8 cellular contexts compared by ENCODE assay signal in genomic region chr5:177306103-177306640, GRCh38. TPM values are rescaled to one million over a fixed set of nuclear protein-coding genes. Genes with fewer than 3 reads are reported as not detected.
DNase-seq lines count a peak whose midpoint lies in the region; ATAC-seq and TF ChIP-seq lines count a peak whose summit lies in the region.
"Not testable (repeated sequence)": the region's sequence is repeated elsewhere in the genome, so short reads cannot be mapped to it uniquely, and the experiment has no call there.

No MANE protein-coding gene starts in this region.

- H3K27ac ChIP-seq in CD4-positive, CD25-positive, alpha-beta regulatory T cell (ENCODE audit: insufficient read depth, low read length, poor library complexity, severe bottlenecking) = not testable (repeated sequence)

- ATAC-seq in CD4-positive, CD25-positive, alpha-beta regulatory T cell (ENCODE audit: low read depth in 2 of 2); T-helper 17 cell; naive thymus-derived CD8-positive, alpha-beta T cell: not testable (repeated sequence)

- BruUV-seq in MCF 10A (replicated peaks; lab: Mats Ljungman, UMichigan) = not testable (repeated sequence)

- not testable (repeated sequence) for DNase-seq in CD4-positive, CD25-positive, alpha-beta regulatory T cell; HFFc6; T-helper 17 cell; activated T-helper 1 cell treated with anti-CD3 and anti-CD28 coated beads, Interleukin-12 subunit alpha, Interleukin-12 subunit beta, Interleukin-2, Interleukin-4 antibody, amounts not matched to agents 30 ng/mL and 10 ng/mL and 1 ng/mL, durations not matched to agents 14 hours and 24 hours and 36 hours (ENCODE audit: low spot score); MCF 10A (ENCODE audit: unreplicated experiment); glutamatergic neuron; naive thymus-derived CD8-positive, alpha-beta T cell; type B pancreatic cell (ENCODE audit: extremely low spot score, unreplicated experiment)

- peak overlapping the region; percentile 79 to 96 (median 93) for H3K4me3 Mint-ChIP-seq in CD4-positive, CD25-positive, alpha-beta regulatory T cell
- H3K4me3 Mint-ChIP-seq in HFFc6 (peak overlapping the region; percentile 95; the same call in 1 of the 2 replicates), T-helper 17 cell (peak overlapping the region; percentile 49), MCF 10A (ENCODE audit: unreplicated experiment) (peak overlapping the region; percentile 87), glutamatergic neuron (ENCODE audit: unreplicated experiment) (peak overlapping the region; percentile 20), type B pancreatic cell (peak overlapping the region; percentile 77)
- peak overlapping the region; percentile 93 for H3K4me3 Mint-ChIP-seq in activated T-helper 1 cell treated with anti-CD3 and anti-CD28 coated beads, Interleukin-12 subunit alpha, Interleukin-12 subunit beta, Interleukin-2, Interleukin-4 antibody, amounts not matched to agents 30 ng/mL and 10 ng/mL and 1 ng/mL, durations not matched to agents 14 hours and 24 hours and 36 hours
- peak overlapping the region in 6 of 10 donors; percentile 28 to 96 (median 68) for H3K4me3 Mint-ChIP-seq in naive thymus-derived CD8-positive, alpha-beta T cell

- CTCF ChIA-PET in MCF 10A (lab: Yijun Ruan, JAX) = interaction anchor here (0.5 to 1.2 kb wide), 6 partner anchors 12 to 235 kb away, joined by 3 to 5 read pairs (median 4); no protein-coding TSS in a partner anchor

- peak overlapping the region in 1 of 3 donors; percentile 31 for H3K27ac Mint-ChIP-seq in CD4-positive, CD25-positive, alpha-beta regulatory T cell
- H3K27ac Mint-ChIP-seq in HFFc6 (peak overlapping the region; percentile 36), T-helper 17 cell (peak overlapping the region; percentile 56), glutamatergic neuron (ENCODE audit: unreplicated experiment) (peak overlapping the region; percentile 17), type B pancreatic cell (peak overlapping the region; percentile 100)
- H3K27ac Mint-ChIP-seq in activated T-helper 1 cell treated with anti-CD3 and anti-CD28 coated beads, Interleukin-12 subunit alpha, Interleukin-12 subunit beta, Interleukin-2, Interleukin-4 antibody, amounts not matched to agents 30 ng/mL and 10 ng/mL and 1 ng/mL, durations not matched to agents 14 hours and 24 hours and 36 hours = peak overlapping the region; percentile 11
- H3K27ac Mint-ChIP-seq in MCF 10A (ENCODE audit: low read depth, unreplicated experiment) = not testable (repeated sequence)
- H3K27ac Mint-ChIP-seq in naive thymus-derived CD8-positive, alpha-beta T cell = peak overlapping the region in 6 of 10 donors; percentile 17 to 90 (median 60)

- POLR2A ChIA-PET in MCF 10A (lab: Yijun Ruan, JAX) = interaction anchor here (1.2 to 1.3 kb wide), 2 partner anchors 10 to 149 kb away, joined by 3 read pairs; no protein-coding TSS in a partner anchor
- POLR2A ChIA-PET in naive thymus-derived CD8-positive, alpha-beta T cell (lab: Charles Lee) = interaction anchor here (0.6 to 1.0 kb wide), 2 partner anchors 45 to 50 kb away, joined by 3 to 5 read pairs; partner anchors contain the start of gene LMAN2

- H3K9me3 ChIP-seq in CD4-positive, CD25-positive, alpha-beta regulatory T cell (ENCODE audit: control insufficient read depth in 2 of 2, low read length in 2 of 2); T-helper 17 cell (ENCODE audit: control insufficient read depth, low read length, poor library complexity, severe bottlenecking): not testable (repeated sequence)

- H3K27me3 ChIP-seq in CD4-positive, CD25-positive, alpha-beta regulatory T cell (ENCODE audit: control insufficient read depth, insufficient read depth, low read length) = not testable (repeated sequence)

- H3K36me3 Mint-ChIP-seq in CD4-positive, CD25-positive, alpha-beta regulatory T cell = peaks cover 12% of the 10 kb centered on the region
- H3K36me3 Mint-ChIP-seq in HFFc6 (ENCODE audit: low read depth) (peaks cover 38% of the 10 kb centered on the region), MCF 10A (ENCODE audit: insufficient read depth, unreplicated experiment) (peaks cover 41% of the 10 kb centered on the region), type B pancreatic cell (peaks cover 16% of the 10 kb centered on the region)
- not testable (repeated sequence) for H3K36me3 Mint-ChIP-seq in T-helper 17 cell (ENCODE audit: low read depth); glutamatergic neuron (ENCODE audit: unreplicated experiment)
- peaks cover 49% of the 10 kb centered on the region for H3K36me3 Mint-ChIP-seq in activated T-helper 1 cell treated with anti-CD3 and anti-CD28 coated beads, Interleukin-12 subunit alpha, Interleukin-12 subunit beta, Interleukin-2, Interleukin-4 antibody, amounts not matched to agents 30 ng/mL and 10 ng/mL and 1 ng/mL, durations not matched to agents 14 hours and 24 hours and 36 hours (ENCODE audit: low read depth)
- H3K36me3 Mint-ChIP-seq in naive thymus-derived CD8-positive, alpha-beta T cell = peaks cover 0 to 25% (median 7%) of the 10 kb centered on the region in 3 donors

- not testable (repeated sequence) for TF ChIP-seq CTCF in HFFc6 (IDR thresholded peaks at IDR 0.05); MCF 10A (IDR thresholded peaks at IDR 0.05; ENCODE audit: unreplicated experiment); glutamatergic neuron (IDR thresholded peaks at IDR 0.05; ENCODE audit: partially characterized antibody, unreplicated experiment); type B pancreatic cell (conservative IDR thresholded peaks at IDR 0.05)

- intact Hi-C loops in activated T-helper 1 cell treated with anti-CD3 and anti-CD28 coated beads, Interleukin-12 subunit alpha, Interleukin-12 subunit beta, Interleukin-2, Interleukin-4 antibody, amounts not matched to agents 30 ng/mL and 10 ng/mL and 1 ng/mL, durations not matched to agents 14 hours and 24 hours and 36 hours (cut with micrococcal nuclease); MCF 10A (cut with micrococcal nuclease): not testable (repeated sequence)

- H3K9me3 Mint-ChIP-seq in CD4-positive, CD25-positive, alpha-beta regulatory T cell; HFFc6; activated T-helper 1 cell treated with anti-CD3 and anti-CD28 coated beads, Interleukin-12 subunit alpha, Interleukin-12 subunit beta, Interleukin-2, Interleukin-4 antibody, amounts not matched to agents 30 ng/mL and 10 ng/mL and 1 ng/mL, durations not matched to agents 14 hours and 24 hours and 36 hours; MCF 10A (ENCODE audit: unreplicated experiment); glutamatergic neuron (ENCODE audit: unreplicated experiment); naive thymus-derived CD8-positive, alpha-beta T cell; type B pancreatic cell: not testable (repeated sequence)

- H3K4me1 Mint-ChIP-seq in CD4-positive, CD25-positive, alpha-beta regulatory T cell = peaks cover 4 to 75% (median 47%) of the 10 kb centered on the region in 4 donors
- H3K4me1 Mint-ChIP-seq in HFFc6 (ENCODE audit: low read depth) (peaks cover 62% of the 10 kb centered on the region), T-helper 17 cell (peaks cover 51% of the 10 kb centered on the region), MCF 10A (ENCODE audit: insufficient read depth, unreplicated experiment) (peaks cover 58% of the 10 kb centered on the region), glutamatergic neuron (ENCODE audit: low read depth, unreplicated experiment) (peaks cover 24% of the 10 kb centered on the region), type B pancreatic cell (ENCODE audit: unreplicated experiment) (peaks cover 42% of the 10 kb centered on the region)
- peaks cover 67% of the 10 kb centered on the region for H3K4me1 Mint-ChIP-seq in activated T-helper 1 cell treated with anti-CD3 and anti-CD28 coated beads, Interleukin-12 subunit alpha, Interleukin-12 subunit beta, Interleukin-2, Interleukin-4 antibody, amounts not matched to agents 30 ng/mL and 10 ng/mL and 1 ng/mL, durations not matched to agents 14 hours and 24 hours and 36 hours (ENCODE audit: low read depth)
- peaks cover 29 to 73% (median 66%) of the 10 kb centered on the region in 4 donors for H3K4me1 Mint-ChIP-seq in naive thymus-derived CD8-positive, alpha-beta T cell

- not testable (repeated sequence) for H3K4me3 ChIP-seq in CD4-positive, CD25-positive, alpha-beta regulatory T cell (ENCODE audit: low read depth, low read length)

- H3K36me3 ChIP-seq in CD4-positive, CD25-positive, alpha-beta regulatory T cell (ENCODE audit: control insufficient read depth, insufficient read depth, low read length) = peaks cover 17% of the 10 kb centered on the region

- peaks cover 62% of the 10 kb centered on the region for H3K4me1 ChIP-seq in CD4-positive, CD25-positive, alpha-beta regulatory T cell (ENCODE audit: control insufficient read depth, insufficient read depth, low read length, poor library complexity, severe bottlenecking)

- not testable (repeated sequence) for H3K27me3 Mint-ChIP-seq in CD4-positive, CD25-positive, alpha-beta regulatory T cell; T-helper 17 cell; activated T-helper 1 cell treated with anti-CD3 and anti-CD28 coated beads, Interleukin-12 subunit alpha, Interleukin-12 subunit beta, Interleukin-2, Interleukin-4 antibody, amounts not matched to agents 30 ng/mL and 10 ng/mL and 1 ng/mL, durations not matched to agents 14 hours and 24 hours and 36 hours (ENCODE audit: insufficient read depth); MCF 10A (ENCODE audit: insufficient read depth, unreplicated experiment); naive thymus-derived CD8-positive, alpha-beta T cell; type B pancreatic cell
- peaks cover 28% of the 10 kb centered on the region for H3K27me3 Mint-ChIP-seq in HFFc6 (ENCODE audit: insufficient read depth)
- peaks cover 21% of the 10 kb centered on the region for H3K27me3 Mint-ChIP-seq in glutamatergic neuron (ENCODE audit: unreplicated experiment)

RNA-seq across cellular contexts. Expression of gene PRELID1, which starts 2.6 kb away (rescaled TPM):
- total RNA-seq in CD4-positive, CD25-positive, alpha-beta regulatory T cell = 60.6 TPM
- polyA plus RNA-seq in CD4-positive, CD25-positive, alpha-beta regulatory T cell = 100 to 1,000 TPM; 185 to 210 (median 192) TPM
- total RNA-seq in HFFc6 (2021; fragmentation: NEBNext Ultra II Directional; extraction: Animal tissue kit (Norgen Biotek cat#: 25700)) = 100 to 1,000 TPM; 182 to 225 (median 217) TPM
- total RNA-seq in T-helper 17 cell (10 to 100 TPM; 44.9 to 55.8 TPM), MCF 10A (2022) (217 and 267 TPM in 2 replicates), glutamatergic neuron (ENCODE audit: unreplicated experiment) (88.2 TPM), type B pancreatic cell (ENCODE audit: low replicate concordance) (126 and 163 TPM in 2 replicates)
- total RNA-seq in activated T-helper 1 cell treated with anti-CD3 and anti-CD28 coated beads, Interleukin-12 subunit alpha, Interleukin-12 subunit beta, Interleukin-2, Interleukin-4 antibody, amounts not matched to agents 30 ng/mL and 10 ng/mL and 1 ng/mL, durations not matched to agents 14 hours and 24 hours and 36 hours = 239 and 250 TPM in 2 replicates
- total RNA-seq in naive thymus-derived CD8-positive, alpha-beta T cell = 10 to 100 TPM; 54.2 to 61.4 TPM
- 100 to 1,000 TPM; 163 to 204 (median 180) TPM for polyA plus RNA-seq in naive thymus-derived CD8-positive, alpha-beta T cell

RNA-seq across cellular contexts. Expression of gene RAB24, which starts 2.7 kb away (rescaled TPM):
- total RNA-seq in CD4-positive, CD25-positive, alpha-beta regulatory T cell = 15.3 TPM
- 10 to 100 TPM in 2 of 4 donors, 1 to 10 TPM in 2; 5.1 to 12.8 (median 10.1) TPM for polyA plus RNA-seq in CD4-positive, CD25-positive, alpha-beta regulatory T cell
- 10 to 100 TPM; 23.3 to 31.4 (median 26.4) TPM for total RNA-seq in HFFc6 (2021; fragmentation: NEBNext Ultra II Directional; extraction: Animal tissue kit (Norgen Biotek cat#: 25700))
- total RNA-seq in T-helper 17 cell = 10 to 100 TPM in 1 of 2 donors, 1 to 10 TPM in 1; 8.8 to 17.6 TPM
- 19.7 and 22.4 TPM in 2 replicates for total RNA-seq in activated T-helper 1 cell treated with anti-CD3 and anti-CD28 coated beads, Interleukin-12 subunit alpha, Interleukin-12 subunit beta, Interleukin-2, Interleukin-4 antibody, amounts not matched to agents 30 ng/mL and 10 ng/mL and 1 ng/mL, durations not matched to agents 14 hours and 24 hours and 36 hours
- total RNA-seq in MCF 10A (2022) = 34.3 and 42.6 TPM in 2 replicates
- total RNA-seq in glutamatergic neuron (ENCODE audit: unreplicated experiment) = 13.5 TPM
- total RNA-seq in naive thymus-derived CD8-positive, alpha-beta T cell = 10 to 100 TPM; 23.3 TPM
- 10 to 100 TPM; 20.8 to 26.9 (median 26.1) TPM for polyA plus RNA-seq in naive thymus-derived CD8-positive, alpha-beta T cell
- total RNA-seq in type B pancreatic cell (ENCODE audit: low replicate concordance) = 42.6 and 46.2 TPM in 2 replicates

RNA-seq across cellular contexts. Expression of gene MXD3, which starts 5.5 kb away (rescaled TPM):
- 8.7 TPM for total RNA-seq in CD4-positive, CD25-positive, alpha-beta regulatory T cell
- polyA plus RNA-seq in CD4-positive, CD25-positive, alpha-beta regulatory T cell = 1 to 10 TPM in 1 of 4 donors, under 1 TPM in 3; 0.36 to 2.8 (median 0.84) TPM
- 10 to 100 TPM in 5 of 6 experiments, 1 to 10 TPM in 1; 7.7 to 17.0 (median 15.3) TPM for total RNA-seq in HFFc6 (2021; fragmentation: NEBNext Ultra II Directional; extraction: Animal tissue kit (Norgen Biotek cat#: 25700))
- 10 to 100 TPM in 1 of 2 donors, 1 to 10 TPM in 1; 8.7 to 11.8 TPM for total RNA-seq in T-helper 17 cell
- 9.6 and 11.8 TPM in 2 replicates for total RNA-seq in activated T-helper 1 cell treated with anti-CD3 and anti-CD28 coated beads, Interleukin-12 subunit alpha, Interleukin-12 subunit beta, Interleukin-2, Interleukin-4 antibody, amounts not matched to agents 30 ng/mL and 10 ng/mL and 1 ng/mL, durations not matched to agents 14 hours and 24 hours and 36 hours
- total RNA-seq in MCF 10A (2022) = 8.4 and 13.2 TPM in 2 replicates
- 17.3 TPM for total RNA-seq in glutamatergic neuron (ENCODE audit: unreplicated experiment)
- 10 to 100 TPM; 13.6 to 18.1 TPM for total RNA-seq in naive thymus-derived CD8-positive, alpha-beta T cell
- polyA plus RNA-seq in naive thymus-derived CD8-positive, alpha-beta T cell = 1 to 10 TPM in 1 of 3 donors, under 1 TPM in 2; 0.07 to 1.1 (median 0.44) TPM
- total RNA-seq in type B pancreatic cell (ENCODE audit: low replicate concordance) = 10.2 and 29.5 TPM in 2 replicates

RNA-seq across cellular contexts. Expression of gene LMAN2, which starts 45.3 kb away (rescaled TPM):
- total RNA-seq in CD4-positive, CD25-positive, alpha-beta regulatory T cell = 77.9 TPM
- polyA plus RNA-seq in CD4-positive, CD25-positive, alpha-beta regulatory T cell = 100 to 1,000 TPM; 227 to 289 (median 240) TPM
- 100 to 1,000 TPM; 153 to 169 (median 164) TPM for total RNA-seq in HFFc6 (2021; fragmentation: NEBNext Ultra II Directional; extraction: Animal tissue kit (Norgen Biotek cat#: 25700))
- total RNA-seq in T-helper 17 cell (10 to 100 TPM; 75.5 to 89.8 TPM), MCF 10A (2022) (221 and 279 TPM in 2 replicates), glutamatergic neuron (ENCODE audit: unreplicated experiment) (75.6 TPM), type B pancreatic cell (ENCODE audit: low replicate concordance) (102 and 129 TPM in 2 replicates)
- total RNA-seq in activated T-helper 1 cell treated with anti-CD3 and anti-CD28 coated beads, Interleukin-12 subunit alpha, Interleukin-12 subunit beta, Interleukin-2, Interleukin-4 antibody, amounts not matched to agents 30 ng/mL and 10 ng/mL and 1 ng/mL, durations not matched to agents 14 hours and 24 hours and 36 hours = 108 and 118 TPM in 2 replicates
- 10 to 100 TPM; 77.1 to 89.0 TPM for total RNA-seq in naive thymus-derived CD8-positive, alpha-beta T cell
- 100 to 1,000 TPM; 212 to 243 (median 242) TPM for polyA plus RNA-seq in naive thymus-derived CD8-positive, alpha-beta T cell

RNA-seq across cellular contexts. Expression of gene RGS14, which starts 51.6 kb away (rescaled TPM):
- 93.3 TPM for total RNA-seq in CD4-positive, CD25-positive, alpha-beta regulatory T cell
- 10 to 100 TPM; 40.1 to 59.8 (median 52.7) TPM for polyA plus RNA-seq in CD4-positive, CD25-positive, alpha-beta regulatory T cell
- total RNA-seq in HFFc6 (2021; fragmentation: NEBNext Ultra II Directional; extraction: Animal tissue kit (Norgen Biotek cat#: 25700)) = 1 to 10 TPM; 1.0 to 2.2 (median 1.2) TPM
- total RNA-seq in T-helper 17 cell (100 to 1,000 TPM in 1 of 2 donors, 10 to 100 TPM in 1; 76.7 to 110 TPM), MCF 10A (2022) (7.8 and 12.6 TPM in 2 replicates), glutamatergic neuron (ENCODE audit: unreplicated experiment) (15.9 TPM), type B pancreatic cell (ENCODE audit: low replicate concordance) (8.9 and 16.6 TPM in 2 replicates)
- total RNA-seq in activated T-helper 1 cell treated with anti-CD3 and anti-CD28 coated beads, Interleukin-12 subunit alpha, Interleukin-12 subunit beta, Interleukin-2, Interleukin-4 antibody, amounts not matched to agents 30 ng/mL and 10 ng/mL and 1 ng/mL, durations not matched to agents 14 hours and 24 hours and 36 hours = 37.8 and 41.3 TPM in 2 replicates
- total RNA-seq in naive thymus-derived CD8-positive, alpha-beta T cell = 100 to 1,000 TPM; 117 to 122 TPM
- polyA plus RNA-seq in naive thymus-derived CD8-positive, alpha-beta T cell = 10 to 100 TPM; 40.9 to 89.3 (median 45.9) TPM

Comparison
In these comparisons a context has a peak if more than half of its experiments do, and no peak if none do; other contexts are left out.
1. H3K4me3 Mint-ChIP-seq: peak in every context shown above with its lines; median percentile 95 in HFFc6; 93 in CD4-positive, CD25-positive, alpha-beta regulatory T cell; 93 in activated T-helper 1 cell treated with anti-CD3 and anti-CD28 coated beads, Interleukin-12 subunit alpha, Interleukin-12 subunit beta, Interleukin-2, Interleukin-4 antibody, amounts not matched to agents 30 ng/mL and 10 ng/mL and 1 ng/mL, durations not matched to agents 14 hours and 24 hours and 36 hours; 87 in MCF 10A; 77 in type B pancreatic cell; 68 in naive thymus-derived CD8-positive, alpha-beta T cell; 49 in T-helper 17 cell; 20 in glutamatergic neuron.